ENCODE assay signal across 10 cellular contexts in genomic region chr2:64666810-64667438, GRCh38. TPM values are rescaled to one million over a fixed set of nuclear protein-coding genes. Genes with fewer than 3 reads are reported as not detected.
DNase-seq lines count a peak whose midpoint lies in the region; ATAC-seq, FAIRE-seq and TF ChIP-seq lines count a peak whose summit lies in the region.
"Had no signal": no experiment of that assay in that cellular context is flagged by ENCODE, and none has a peak within 500 bp of the region (broad histone marks: within the 10 kb centered on the region; RNA-seq: fewer than 3 reads in every experiment).

No MANE protein-coding gene starts in this region.

- H3K9ac ChIP-seq in Loucy (ENCODE audit: low read depth, low read length, poor library complexity, severe bottlenecking) (peak overlapping the region; percentile 54), HepG2 (ENCODE audit: insufficient read depth, low read depth, low read length) (peak overlapping the region; percentile 35)

- DNase-seq in GM13976 (ENCODE audit: low spot score) (peak; percentile 47), HepG2 (ENCODE audit: low spot score) (peak; percentile 76), WTC11 (ENCODE audit: low spot score) (no peak), NCI-H510A (lab: John Stamatoyannopoulos, UW) (no peak), NK-92 (lab: John Stamatoyannopoulos, UW; ENCODE audit: unreplicated experiment) (no peak), uterus (no peak)
- DNase-seq: heart left ventricle, NCI-H1694 treated with DMSO at 0.1 percent for 48 hours had no signal

- TF ChIP-seq CTCF in GM13976 (IDR thresholded peaks at IDR 0.05; ENCODE audit: borderline replicate concordance, control extremely low read depth, extremely low read depth, insufficient read depth, missing control alignments): no peak
- TF ChIP-seq CTCF in Loucy (conservative IDR thresholded peaks at IDR 0.05; ENCODE audit: low read length): no peak
- 0 out of 2 replicates have a peak, but pooled peaks have one; percentile 4 for TF ChIP-seq CTCF in HepG2 (CRISPR knock-in tag; IDR thresholded peaks at IDR 0.05)
- no peak for TF ChIP-seq CTCF in WTC11 (IDR thresholded peaks at IDR 0.05)
- TF ChIP-seq CTCF in uterus (IDR thresholded peaks at IDR 0.05): no peak

- POLR2A ChIA-PET in HepG2 (lab: Yijun Ruan, JAX) (interaction anchor here (1.5 to 9.0 kb wide), 3 partner anchors 9 to 84 kb away, joined by 4 to 120 read pairs (median 5); partner anchors contain the start of gene SERTAD2), WTC11 (lab: Charles Lee) (interaction anchor here (0.6 kb wide), 1 partner anchor 83 kb away, joined by 5 read pairs; no protein-coding TSS in a partner anchor)

- no peaks in the 10 kb centered on the region for H3K9me3 ChIP-seq in Loucy (ENCODE audit: insufficient read depth, low read depth, low read length)
- H3K9me3 ChIP-seq in HepG2 (ENCODE audit: low read length): no peaks in the 10 kb centered on the region
- H3K9me3 ChIP-seq in uterus: no peaks in the 10 kb centered on the region
- H3K9me3 ChIP-seq: heart left ventricle had no signal

- H3K4me2 ChIP-seq in Loucy (ENCODE audit: low read depth, low read length, poor library complexity, severe bottlenecking): peak overlapping the region; percentile 64
- H3K4me2 ChIP-seq in HepG2 (ENCODE audit: low read depth, low read length): peak overlapping the region; percentile 60

- no peaks in the 10 kb centered on the region for H3K36me3 Mint-ChIP-seq in WTC11

- no peak overlapping the region for H3K4me3 Mint-ChIP-seq in WTC11

- peaks cover 16% of the 10 kb centered on the region for H3K4me1 Mint-ChIP-seq in WTC11

- H2AFZ ChIP-seq in Loucy (ENCODE audit: low read length): peak overlapping the region; percentile 44
- no peak overlapping the region for H2AFZ ChIP-seq in HepG2 (ENCODE audit: low read length)

- no peaks in the 10 kb centered on the region for H3K27me3 Mint-ChIP-seq in WTC11 (ENCODE audit: low read depth)

- no peaks in the 10 kb centered on the region for H3K9me3 Mint-ChIP-seq in WTC11

- WGBS in HepG2 (ENCODE audit: low lambda C conversion rate): 24% methylated on average over 3 of the region's 3 CpGs

- peak overlapping the region; percentile 34 for H3K4me3 ChIP-seq in Loucy (ENCODE audit: low read length, poor library complexity, severe bottlenecking)
- H3K4me3 ChIP-seq in HepG2 (replicated peaks in 1 of 3; ENCODE audit: insufficient read depth in 1 of 3, low read depth in 2 of 3, low read length in 3 of 3): peak overlapping the region in 1 of 3 experiments; percentile 1; a peak in 2 of 6 replicates
- H3K4me3 ChIP-seq in uterus: no peak overlapping the region
- H3K4me3 ChIP-seq: heart left ventricle had no signal

- H4K20me1 ChIP-seq in Loucy (ENCODE audit: insufficient read depth, low read length, poor library complexity, severe bottlenecking) (no peaks in the 10 kb centered on the region), HepG2 (ENCODE audit: insufficient read depth, low read length) (no peaks in the 10 kb centered on the region)

- no peaks in the 10 kb centered on the region for H3K9me2 ChIP-seq in Loucy (replicated peaks; ENCODE audit: low read depth, low read length)

- H3F3A ChIP-seq in Loucy (ENCODE audit: low read depth): peaks cover 5% of the 10 kb centered on the region; the same call in 1 of the 2 replicates

- ATAC-seq in GM21423 (IDR thresholded peaks at IDR 0.05; ENCODE audit: unreplicated experiment) (peak; percentile 62), HepG2 (peak; percentile 86), WTC11 (no peak)
- ATAC-seq: heart left ventricle had no signal

- no peak overlapping the region for H3K27ac Mint-ChIP-seq in WTC11

- in situ Hi-C loops in GM13976 (cut with MboI; ENCODE audit: low sequenced_read_pairs, unreplicated experiment): no loop called here
- in situ Hi-C loops in HepG2 (cut with HindIII; ENCODE audit: extremely low pct_ligation_motif_present, low pct_unique_long_range_greater_than_20kb): no loop called here

- FAIRE-seq in HepG2 (lab: Jason Lieb, UNC): no peak

- no peaks in the 10 kb centered on the region for H3K36me3 ChIP-seq in Loucy (ENCODE audit: insufficient read depth, low read length)
- H3K36me3 ChIP-seq in HepG2 (replicated peaks in 1 of 2; ENCODE audit: control insufficient read depth in 1 of 2, insufficient read depth in 2 of 2, low read length in 2 of 2): no peaks in the 10 kb centered on the region
- H3K36me3 ChIP-seq in uterus: no peaks in the 10 kb centered on the region
- H3K36me3 ChIP-seq: heart left ventricle had no signal

- H3K27ac ChIP-seq in HepG2 (ENCODE audit: extremely low read length, insufficient read depth, low read length): peak overlapping the region; percentile 69
- H3K27ac ChIP-seq in uterus: peak overlapping the region in 1 of 2 donors; percentile 47

- H3K4me1 ChIP-seq in Loucy (ENCODE audit: insufficient read depth, low read length, poor library complexity, severe bottlenecking) (peaks cover 45% of the 10 kb centered on the region), HepG2 (ENCODE audit: insufficient read depth, low read length) (peaks cover 57% of the 10 kb centered on the region), uterus (no peaks in the 10 kb centered on the region)

- H3K79me2 ChIP-seq in Loucy (ENCODE audit: insufficient read depth, low read length) (no peaks in the 10 kb centered on the region), HepG2 (ENCODE audit: insufficient read depth, low read length) (no peaks in the 10 kb centered on the region)

- no peak for TF ChIP-seq POLR2A in HepG2 (IDR thresholded peaks at IDR 0.05; ENCODE audit: insufficient read depth in 1 of 2, low read depth in 2 of 2, low read length in 2 of 2)
- TF ChIP-seq POLR2A in uterus (IDR thresholded peaks at IDR 0.05): no peak

- TF ChIP-seq RAD21 in HepG2 (CRISPR knock-in tag; IDR thresholded peaks at IDR 0.05): no peak

- peak in 1 of 2 experiments; percentile 79; a peak in 1 of 4 replicates for TF ChIP-seq EP300 in HepG2 (IDR thresholded peaks at IDR 0.05; ENCODE audit: low read depth in 2 of 2, low read length in 2 of 2)
- TF ChIP-seq EP300 in HepG2 (CRISPR knock-in tag; IDR thresholded peaks at IDR 0.05; ENCODE audit: borderline replicate concordance): no peak

- no peaks in the 10 kb centered on the region for H3K27me3 ChIP-seq in Loucy (ENCODE audit: insufficient read depth, low read length, poor library complexity, severe bottlenecking)
- H3K27me3 ChIP-seq in HepG2 (ENCODE audit: control insufficient read depth in 1 of 2, insufficient read depth in 2 of 2, low read length in 2 of 2): no peaks in the 10 kb centered on the region
- H3K27me3 ChIP-seq in uterus: no peaks in the 10 kb centered on the region
- H3K27me3 ChIP-seq: heart left ventricle had no signal

- CTCF ChIA-PET in HepG2 (lab: Yijun Ruan, JAX; ENCODE audit: low intra/inter-chr PET ratio, low total read pairs) (no interaction called here), WTC11 (lab: Charles Lee) (interaction anchor here (0.7 to 1.2 kb wide), 3 partner anchors 13 to 22 kb away, joined by 3 to 5 read pairs (median 3); partner anchors contain the start of gene SERTAD2)

- intact Hi-C loops in HepG2 (cut with micrococcal nuclease; ENCODE audit: unreplicated experiment): no loop called here
- intact Hi-C loops in uterus (cut with DNase I; ENCODE audit: low total_unique reads): no loop called here

- BruUV-seq in HepG2 (replicated peaks; lab: Mats Ljungman, UMichigan): no TSS peak

TF ChIP-seq in HepG2, 621 proteins besides CTCF, POLR2A, EP300 and RAD21 (continues in another document):
- TF ChIP-seq FOXJ3 (CRISPR knock-in tag; IDR thresholded peaks at IDR 0.05; ENCODE audit: borderline replicate concordance) (no peak), ELF3 (CRISPR knock-in tag; IDR thresholded peaks at IDR 0.05) (peak; percentile 96), ZNF788 (CRISPR knock-in tag; IDR thresholded peaks at IDR 0.05; ENCODE audit: borderline replicate concordance) (no peak)

TF ChIP-seq in WTC11, 78 proteins besides CTCF, POLR2A, EP300 and RAD21 (continues in another document):
- TF ChIP-seq FOXK1 (CRISPR knock-in tag; IDR thresholded peaks at IDR 0.05): no peak
- TF ChIP-seq ZBTB21 (CRISPR knock-in tag; IDR thresholded peaks at IDR 0.05; ENCODE audit: borderline replicate concordance): no peak
- no peak for TF ChIP-seq NR1H2 (CRISPR knock-in tag; IDR thresholded peaks at IDR 0.05)
- no peak for TF ChIP-seq FOXJ3 (CRISPR knock-in tag; IDR thresholded peaks at IDR 0.05; ENCODE audit: borderline replicate concordance)
- TF ChIP-seq MXD4 (CRISPR knock-in tag; IDR thresholded peaks at IDR 0.05; ENCODE audit: borderline replicate concordance): no peak

RNA-seq across cellular contexts. Expression of gene SERTAD2, which starts 13.2 kb away (rescaled TPM):
- total RNA-seq in HepG2 (2016; rRNA removed; fragmentation: Illumina TruSeq; extraction: Trizol) (6.7 and 11.8 TPM in 2 replicates), WTC11 (2021) (7.9 to 8.0 TPM (median 7.9 TPM) in 3 replicates), uterus (10 to 100 TPM in 2 of 4 donors, 1 to 10 TPM in 2; 1.8 to 29.5 (median 8.9) TPM)
- 1.4 and 1.5 TPM in 2 replicates for total RNA-seq in HepG2 (2016; cell fraction: cytosol; rRNA removed; fragmentation: Illumina TruSeq; extraction: Trizol; ENCODE audit: low read depth)
- total RNA-seq in HepG2 (2016; cell fraction: insoluble cytoplasmic fraction; rRNA removed; fragmentation: Illumina TruSeq; extraction: Trizol): 6.7 and 10.6 TPM in 2 replicates
- 7.8 and 8.3 TPM in 2 replicates for total RNA-seq in HepG2 (2016; cell fraction: membrane; rRNA removed; fragmentation: Illumina TruSeq; extraction: Trizol)
- 14.3 and 14.5 TPM in 2 replicates for total RNA-seq in HepG2 (2016; cell fraction: nucleus; rRNA removed; fragmentation: Illumina TruSeq; extraction: Trizol)
- polyA plus RNA-seq in HepG2 (2011; rRNA removed): 22.6 and 23.5 TPM in 2 replicates
- 18.0 and 25.0 TPM in 2 replicates for polyA plus RNA-seq in HepG2 (2011; cell fraction: cytosol; rRNA removed)
- 19.6 and 25.0 TPM in 2 replicates for polyA plus RNA-seq in HepG2 (2011; cell fraction: nucleus; rRNA removed)
- polyA plus RNA-seq in HepG2 (2012): 42.6 and 46.2 TPM in 2 replicates
- 1.8 and 2.6 TPM in 2 replicates for polyA plus RNA-seq in HepG2 (2016; cell fraction: cytosol; fragmentation: Illumina TruSeq; extraction: Trizol; ENCODE audit: low read depth)
- polyA plus RNA-seq in HepG2 (2016; cell fraction: insoluble cytoplasmic fraction; fragmentation: Illumina TruSeq; extraction: Trizol; ENCODE audit: low read depth): 15.8 and 17.6 TPM in 2 replicates
- 6.6 and 6.8 TPM in 2 replicates for polyA plus RNA-seq in HepG2 (2016; cell fraction: membrane; fragmentation: Illumina TruSeq; extraction: Trizol; ENCODE audit: low read depth)
- polyA plus RNA-seq in HepG2 (2016; cell fraction: nucleus; fragmentation: Illumina TruSeq; extraction: Trizol; ENCODE audit: insufficient read depth, low read depth): 25.6 and 26.8 TPM in 2 replicates
- polyA minus RNA-seq in HepG2 (2011; rRNA and poly(A)+ RNA removed; ENCODE audit: low replicate concordance): 7.6 and 39.9 TPM in 2 replicates
- 37.8 and 40.2 TPM in 2 replicates for polyA minus RNA-seq in HepG2 (2011; cell fraction: cytosol; rRNA and poly(A)+ RNA removed)
- 37.5 and 39.7 TPM in 2 replicates for polyA minus RNA-seq in HepG2 (2011; cell fraction: nucleus; rRNA and poly(A)+ RNA removed)

Comparison
In these comparisons a context has a peak if more than half of its experiments do, and no peak if none do; other contexts are left out.
1. DNase-seq: peak in GM13976 (single experiment) and HepG2 (single experiment); none in WTC11 (single experiment), NCI-H510A (single experiment), NK-92 (single experiment) and uterus (0 of 2).